ENCODE assay signal across 18 cellular contexts in the genomic region with DNA sequence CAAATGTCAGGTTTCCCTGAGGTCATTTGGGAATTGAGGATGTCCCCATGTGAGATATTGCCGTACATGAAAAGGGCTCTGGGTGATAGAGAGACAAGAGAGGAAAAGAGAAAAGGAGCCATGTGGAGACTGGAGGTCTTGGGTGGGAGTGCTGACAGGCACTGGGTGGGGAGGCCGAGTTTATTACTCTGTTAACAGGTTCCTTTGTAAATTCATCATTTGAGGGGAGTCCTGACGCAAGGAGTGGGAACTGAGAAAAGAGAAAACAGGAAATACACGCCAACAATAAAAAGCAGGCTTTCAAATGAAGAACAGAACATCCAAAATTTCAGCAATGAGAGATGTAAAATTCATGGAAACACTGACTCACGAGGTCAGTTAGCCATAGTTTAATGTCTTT.
DNase-seq lines count a peak whose midpoint lies in the region; ATAC-seq and TF ChIP-seq lines count a peak whose summit lies in the region.
"Had no signal": no experiment of that assay in that cellular context is flagged by ENCODE, and none has a peak within 500 bp of the region (broad histone marks: within the 10 kb centered on the region; RNA-seq: fewer than 3 reads in every experiment).

No MANE protein-coding gene starts in this region.

- H3K9me3 Mint-ChIP-seq in type B pancreatic cell (no peaks in the 10 kb centered on the region), immature natural killer cell (no peaks in the 10 kb centered on the region)

- H3K9me2 ChIP-seq in HCT116 (ENCODE audit: insufficient read depth): no peaks in the 10 kb centered on the region

- no peak overlapping the region for H3K4me3 ChIP-seq in A673 (ENCODE audit: low read depth, low read length, poor library complexity, severe bottlenecking)
- no peak overlapping the region for H3K4me3 ChIP-seq in HCT116 (replicated peaks in 1 of 2; ENCODE audit: low read depth in 1 of 2, low read length in 2 of 2)
- H3K4me3 ChIP-seq in cardiac fibroblast (replicated peaks in 1 of 2; ENCODE audit: low read depth in 2 of 2, low read length in 2 of 2): no peak overlapping the region
- H3K4me3 ChIP-seq in mesodermal cell (ENCODE audit: extremely low read depth, insufficient read depth, low read length, poor library complexity, severe bottlenecking): no peak overlapping the region
- no peak overlapping the region for H3K4me3 ChIP-seq in adrenal gland
- H3K4me3 ChIP-seq: A549, Peyer's patch had no signal

- H3K79me2 ChIP-seq in HCT116 (ENCODE audit: insufficient read depth, low read length): no peaks in the 10 kb centered on the region

- no peak for TF ChIP-seq CTCF in A673 (conservative IDR thresholded peaks at IDR 0.05; ENCODE audit: low read depth, low read length)
- TF ChIP-seq CTCF in HCT116 (IDR thresholded peaks at IDR 0.05 in 2 of 3, conservative IDR thresholded peaks at IDR 0.05 in 1 of 3; ENCODE audit: borderline replicate concordance in 1 of 3, insufficient read depth in 1 of 3, low read depth in 2 of 3, low read length in 2 of 3): no peak
- no peak for TF ChIP-seq CTCF in cardiac fibroblast (IDR thresholded peaks at IDR 0.05; ENCODE audit: low read depth, low read length)
- TF ChIP-seq CTCF in type B pancreatic cell (conservative IDR thresholded peaks at IDR 0.05): no peak
- no peak for TF ChIP-seq CTCF in adrenal gland (IDR thresholded peaks at IDR 0.05)

- H2AFZ ChIP-seq in HCT116 (ENCODE audit: low read depth, low read length, poor library complexity, severe bottlenecking): peak overlapping the region; percentile 66

- H3K36me3 Mint-ChIP-seq in type B pancreatic cell (no peaks in the 10 kb centered on the region), immature natural killer cell (peaks cover 0 to 3% (median 0%) of the 10 kb centered on the region in 3 donors)
- H3K36me3 Mint-ChIP-seq: CD4-positive, CD25-positive, alpha-beta regulatory T cell had no signal

- DNase-seq in A673 (ENCODE audit: low spot score): no peak
- no peak for DNase-seq in HCT116 (ENCODE audit: low read depth, low spot score)
- peak; percentile 9 to 27 for DNase-seq in cardiac fibroblast (ENCODE audit: low read depth in 2 of 2)
- DNase-seq in type B pancreatic cell (ENCODE audit: extremely low spot score, unreplicated experiment): no peak
- DNase-seq in adrenal gland: no peak
- no peak for DNase-seq in immature natural killer cell
- DNase-seq: CD4-positive, CD25-positive, alpha-beta regulatory T cell; DMS79; HCEC 1CT; NCI-H1105 treated with DMSO at 0.1 percent for 48 hours; NCI-H187 treated with DMSO at 0.1 percent for 48 hours; NCI-H446 treated with DMSO at 0.1 percent for 48 hours; NCI-H748 treated with DMSO at 0.1 percent for 48 hours; Peyer's patch; SHP77 had no signal

- TF ChIP-seq POLR2A in HCT116 (IDR thresholded peaks at IDR 0.05; ENCODE audit: borderline replicate concordance, extremely low read depth, insufficient read depth, insufficient read length) (no peak), adrenal gland (IDR thresholded peaks at IDR 0.05) (no peak)

- RAD21 ChIA-PET in HCT116 (lab: Charles Lee; ENCODE audit: low non-redundant PET in 1 of 2, low total read pairs in 2 of 2, uncharacterized antibody in 2 of 2, unreplicated experiment in 2 of 2): no interaction called here

- 72 to 84% methylated on average over 3 to 5 of the region's 5 CpGs for WGBS in mesodermal cell (ENCODE audit: insufficient coverage in 2 of 2), 2 experiments
- 53 to 79% (median 62%) methylated on average over 5 of the region's 5 CpGs for WGBS in adrenal gland, 4 donors

- no peak overlapping the region for H3K27ac Mint-ChIP-seq in type B pancreatic cell
- H3K27ac Mint-ChIP-seq in immature natural killer cell: no peak overlapping the region
- H3K27ac Mint-ChIP-seq: CD4-positive, CD25-positive, alpha-beta regulatory T cell had no signal

- H3K27ac ChIP-seq in A673 (ENCODE audit: low read depth, low read length, poor library complexity, severe bottlenecking) (peak overlapping the region; percentile 54), HCT116 (ENCODE audit: low read depth, low read length) (no peak overlapping the region), mesodermal cell (ENCODE audit: low read depth, low read length, severe bottlenecking) (peak overlapping the region; percentile 43), adrenal gland (no peak overlapping the region)
- H3K27ac ChIP-seq: A549, HL-60, Peyer's patch had no signal

- peaks cover 28% of the 10 kb centered on the region for H3K4me1 Mint-ChIP-seq in type B pancreatic cell (ENCODE audit: unreplicated experiment)
- H3K4me1 Mint-ChIP-seq in immature natural killer cell: peaks cover 6 to 19% of the 10 kb centered on the region in 2 donors
- H3K4me1 Mint-ChIP-seq: CD4-positive, CD25-positive, alpha-beta regulatory T cell had no signal

- CTCF ChIA-PET in A673 (lab: Charles Lee): no interaction called here
- CTCF ChIA-PET in HCT116 (lab: Charles Lee): no interaction called here

- no peak overlapping the region for H3K4me3 Mint-ChIP-seq in type B pancreatic cell
- no peak overlapping the region for H3K4me3 Mint-ChIP-seq in immature natural killer cell
- H3K4me3 Mint-ChIP-seq: CD4-positive, CD25-positive, alpha-beta regulatory T cell had no signal

- H3K4me1 ChIP-seq in A673 (ENCODE audit: insufficient read depth, low read length, poor library complexity, severe bottlenecking): peaks cover 28% of the 10 kb centered on the region
- peaks cover 9 to 34% of the 10 kb centered on the region in 2 experiments for H3K4me1 ChIP-seq in HCT116 (ENCODE audit: control insufficient read depth in 1 of 2, insufficient read depth in 2 of 2, low read length in 2 of 2)
- H3K4me1 ChIP-seq in mesodermal cell (ENCODE audit: control insufficient read depth, insufficient read depth, low read length, poor library complexity, severe bottlenecking): peaks cover 8% of the 10 kb centered on the region
- H3K4me1 ChIP-seq in adrenal gland (replicated peaks in 1 of 2): peaks cover 0 to 13% of the 10 kb centered on the region in 2 donors
- H3K4me1 ChIP-seq: A549, Peyer's patch had no signal

- no peak overlapping the region for H3K9ac ChIP-seq in HCT116 (ENCODE audit: low read length)

- TF ChIP-seq RAD21 in HCT116 (IDR thresholded peaks at IDR 0.05; ENCODE audit: low read depth): no peak

- no peaks in the 10 kb centered on the region for H3K36me3 ChIP-seq in A673 (ENCODE audit: insufficient read depth, low read length, poor library complexity, severe bottlenecking)
- no peaks in the 10 kb centered on the region for H3K36me3 ChIP-seq in HCT116 (ENCODE audit: control insufficient read depth in 1 of 2, insufficient read depth in 2 of 2, low read length in 2 of 2)
- no peaks in the 10 kb centered on the region for H3K36me3 ChIP-seq in mesodermal cell (ENCODE audit: control insufficient read depth, insufficient read depth, low read length)
- H3K36me3 ChIP-seq in adrenal gland (replicated peaks in 1 of 2): no peaks in the 10 kb centered on the region
- H3K36me3 ChIP-seq: Peyer's patch had no signal

- H4K20me1 ChIP-seq in HCT116 (ENCODE audit: insufficient read depth): no peaks in the 10 kb centered on the region

- no TSS peak for BruUV-seq in A673 (replicated peaks; lab: Mats Ljungman, UMichigan)
- BruUV-seq in HCT116 (replicated peaks; lab: Mats Ljungman, UMichigan): no TSS peak

- no peak overlapping the region for H3K4me2 ChIP-seq in HCT116 (ENCODE audit: low read length)
- H3K4me2 ChIP-seq: A549 had no signal

- no peaks in the 10 kb centered on the region for H3K27me3 Mint-ChIP-seq in type B pancreatic cell
- peaks cover 0 to 1% (median 0%) of the 10 kb centered on the region in 3 donors for H3K27me3 Mint-ChIP-seq in immature natural killer cell (ENCODE audit: low read depth in 3 of 3)
- H3K27me3 Mint-ChIP-seq: CD4-positive, CD25-positive, alpha-beta regulatory T cell had no signal

- intact Hi-C loops in A673 (cut with micrococcal nuclease; ENCODE audit: unreplicated experiment) (no loop called here), HCT116 (cut with micrococcal nuclease) (no loop called here), adrenal gland (cut with DNase I) (no loop called here)

- no peak for ATAC-seq in HCT116
- ATAC-seq: A549 had no signal

- POLR2A ChIA-PET in A673 (lab: Charles Lee; ENCODE audit: low non-redundant PET): interaction anchor here (0.5 to 0.7 kb wide), 2 partner anchors 9 to 655 kb away, joined by 4 to 7 read pairs; no protein-coding TSS in a partner anchor
- POLR2A ChIA-PET in HCT116 (lab: Charles Lee): no interaction called here

- H3K27me3 ChIP-seq in A673 (replicated peaks; ENCODE audit: insufficient read depth, low read depth, low read length, poor library complexity): no peaks in the 10 kb centered on the region
- no peaks in the 10 kb centered on the region for H3K27me3 ChIP-seq in HCT116 (ENCODE audit: insufficient read depth, low read length)
- H3K27me3 ChIP-seq in adrenal gland: no peaks in the 10 kb centered on the region
- H3K27me3 ChIP-seq: Peyer's patch had no signal

- H3K9me3 ChIP-seq in A673 (ENCODE audit: low read depth, low read length, poor library complexity, severe bottlenecking) (no peaks in the 10 kb centered on the region), HCT116 (ENCODE audit: control insufficient read depth in 1 of 2, insufficient read depth in 1 of 2, low read depth in 1 of 2, low read length in 2 of 2) (no peaks in the 10 kb centered on the region), mesodermal cell (ENCODE audit: control insufficient read depth, low read length) (no peaks in the 10 kb centered on the region), adrenal gland (replicated peaks in 1 of 3) (no peaks in the 10 kb centered on the region)
- H3K9me3 ChIP-seq: A549, Peyer's patch had no signal

TF ChIP-seq in HCT116, 20 proteins besides CTCF, POLR2A, EP300 and RAD21 (continues in another document):
- no peak for TF ChIP-seq FOSL1 (IDR thresholded peaks at IDR 0.05; ENCODE audit: low read depth)
- TF ChIP-seq SP1 (IDR thresholded peaks at IDR 0.05; ENCODE audit: low read depth): no peak
- no peak for TF ChIP-seq SIN3A (IDR thresholded peaks at IDR 0.05; ENCODE audit: low read depth)
- TF ChIP-seq YY1 (IDR thresholded peaks at IDR 0.05; ENCODE audit: extremely low read depth, insufficient replicate concordance, low read depth, low read length): no peak
- no peak for TF ChIP-seq TCF7L2 (IDR thresholded peaks at IDR 0.05; ENCODE audit: borderline replicate concordance, extremely low read depth, insufficient read depth, insufficient read length)
- TF ChIP-seq ZFX (IDR thresholded peaks at IDR 0.05): no peak
- no peak for TF ChIP-seq SRF (IDR thresholded peaks at IDR 0.05; ENCODE audit: low read depth)

Comparison
In these comparisons a context has a peak if more than half of its experiments do, and no peak if none do; other contexts are left out.
1. DNase-seq: peak in cardiac fibroblast (2 of 2); none in A673 (single experiment), HCT116 (single experiment), type B pancreatic cell (single experiment), adrenal gland (0 of 7) and immature natural killer cell (0 of 3).
2. H3K27ac ChIP-seq: peak in A673 (single experiment) and mesodermal cell (single experiment); none in HCT116 (single experiment) and adrenal gland (0 of 5).